Comparison of ENCODE assay signal across 8 cellular contexts in genomic region chr11:65424200-65425104, GRCh38. TPM values are rescaled to one million over a fixed set of nuclear protein-coding genes. Genes with fewer than 3 reads are reported as not detected.
DNase-seq lines count a peak whose midpoint lies in the region; TF ChIP-seq lines count a peak whose summit lies in the region.

No MANE protein-coding gene starts in this region.

- peaks cover 41% of the 10 kb centered on the region for H3K36me3 Mint-ChIP-seq in brain

- TF ChIP-seq CTCF in GM12865 (IDR thresholded peaks at IDR 0.05; ENCODE audit: insufficient read depth, low read depth, low read length, missing control alignments) (no peak), brain (conservative IDR thresholded peaks at IDR 0.05) (no peak), GM13977 (IDR thresholded peaks at IDR 0.05; ENCODE audit: extremely low read depth, insufficient read depth, missing control alignments) (no peak)

- H3K4me3 ChIP-seq in GM12865 (ENCODE audit: low read depth, low read length) (peak overlapping the region; percentile 70), SJCRH30 (peak overlapping the region; percentile 71)

- DNase-seq in GM12865 (ENCODE audit: low read depth) (peak; percentile 57), SJCRH30 (no peak), midbrain (lab: John Stamatoyannopoulos, UW) (no peak), cerebellar nuclear complex (lab: John Stamatoyannopoulos, UW) (no peak), GM13977 (ENCODE audit: low spot score) (no peak)
- peak; percentile 81 for DNase-seq in stimulated activated CD4-positive, alpha-beta T cell treated with anti-CD3 and anti-CD28 coated beads, Interleukin-4, amount 100 ng/mL, for 24 hours

- H3K9me3 Mint-ChIP-seq in brain: peaks cover 0 to 13% (median 3%) of the 10 kb centered on the region in 5 experiments

- H3K4me1 ChIP-seq in SJCRH30: peaks cover 22% of the 10 kb centered on the region

- H3K27ac ChIP-seq in SJCRH30: peak overlapping the region; percentile 54; the same call in 1 of the 2 replicates
- peak overlapping the region; percentile 100 for H3K27ac ChIP-seq in layer of hippocampus (ENCODE audit: low read depth, low read length)

- no peaks in the 10 kb centered on the region for H3K27me3 ChIP-seq in SJCRH30
- no peaks in the 10 kb centered on the region for H3K27me3 ChIP-seq in layer of hippocampus (ENCODE audit: control insufficient read depth, insufficient read depth, low read length)

- H3K27me3 Mint-ChIP-seq in brain: peaks cover 3% of the 10 kb centered on the region

- peak overlapping the region; percentile 81 to 99 (median 92) for H3K27ac Mint-ChIP-seq in brain

- peaks cover 20% of the 10 kb centered on the region for H3K36me3 ChIP-seq in SJCRH30

- in situ Hi-C loops in GM13977 (cut with MboI; ENCODE audit: low pct_unique_long_range_greater_than_20kb, low sequenced_read_pairs, unreplicated experiment): loop anchor here (10.0 kb wide), 1 partner anchor 60 kb away; no protein-coding TSS in a partner anchor

- H3K4me3 Mint-ChIP-seq in brain: peak overlapping the region; percentile 79 to 94 (median 85)

- H3K4me1 Mint-ChIP-seq in brain: peaks cover 97% of the 10 kb centered on the region

- H3K9me3 ChIP-seq in SJCRH30 (replicated peaks): no peaks in the 10 kb centered on the region

RNA-seq across cellular contexts. Expression of gene NEAT1, which starts 1.9 kb away (rescaled TPM):
- 6.2 and 12.8 TPM in 2 replicates for total RNA-seq in SJCRH30 (2014; rRNA removed; shearing (Covaris generic))
- 3.8 TPM for polyA plus RNA-seq in brain (ENCODE audit: insufficient read depth, low read depth, low replicate concordance)

RNA-seq across cellular contexts. Expression of gene FRMD8, which starts 38.0 kb away (rescaled TPM):
- total RNA-seq in SJCRH30 (2014; rRNA removed; shearing (Covaris generic)): 21.0 and 22.2 TPM in 2 replicates
- 20.3 TPM for polyA plus RNA-seq in brain (ENCODE audit: insufficient read depth, low read depth, low replicate concordance)

RNA-seq across cellular contexts. Expression of gene SLC25A45, which starts 42.0 kb away (rescaled TPM):
- total RNA-seq in SJCRH30 (2014; rRNA removed; shearing (Covaris generic)): 1.1 and 1.3 TPM in 2 replicates
- polyA plus RNA-seq in brain (ENCODE audit: insufficient read depth, low read depth, low replicate concordance): 4.0 TPM

Comparison
In these comparisons a context has a peak if more than half of its experiments do, and no peak if none do; other contexts are left out.
1. DNase-seq: peak in GM12865 (single experiment) and stimulated activated CD4-positive, alpha-beta T cell treated with anti-CD3 and anti-CD28 coated beads, Interleukin-4, amount 100 ng/mL, for 24 hours (single experiment); none in SJCRH30 (0 of 2), midbrain (single experiment), cerebellar nuclear complex (0 of 2) and GM13977 (single experiment).